In the genomic region with DNA sequence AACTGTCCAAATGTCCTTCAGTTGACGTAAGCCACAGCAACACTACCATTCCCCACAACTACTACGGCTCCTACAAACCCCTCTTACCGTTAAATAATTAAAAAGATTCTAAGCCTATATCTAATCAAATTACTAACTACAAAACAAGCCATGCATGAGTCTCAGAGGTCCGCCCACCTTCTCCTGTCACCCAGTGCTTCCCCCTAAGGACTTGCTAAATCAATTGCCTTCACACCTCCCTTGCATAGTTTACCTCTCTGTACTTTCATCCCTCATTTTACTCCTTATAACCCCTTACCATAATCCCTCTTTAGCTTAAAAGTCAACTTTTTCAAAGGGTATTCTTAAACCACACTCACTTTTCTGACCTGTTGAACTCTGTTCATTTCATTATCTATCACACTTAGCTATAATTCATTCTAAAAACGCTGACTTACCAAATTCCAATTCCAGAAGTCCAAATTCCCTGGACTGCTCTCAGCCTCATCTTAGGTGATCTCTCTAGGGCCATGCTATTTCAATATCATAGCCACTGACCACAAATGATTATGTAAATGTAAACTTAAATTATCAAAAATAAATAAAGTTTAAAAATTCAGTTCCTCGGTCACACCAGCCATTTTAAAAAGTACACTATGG, we compare ENCODE assay signal across 32 cellular contexts.
"Had no signal": no experiment of that assay in that cellular context is flagged by ENCODE, and none has a peak within 500 bp of the region (broad histone marks: within the 10 kb centered on the region; RNA-seq: fewer than 3 reads in every experiment).

No MANE protein-coding gene starts in this region.

- H3K27ac ChIP-seq: brain microvascular endothelial cell, SJCRH30, SK-N-MC, WERI-Rb-1 had no signal

- H3K27me3 ChIP-seq: brain microvascular endothelial cell, MG63, SJCRH30 had no signal

- DNase-seq: activated CD4-positive, alpha-beta T cell treated with anti-CD3 and anti-CD28 coated beads, Interleukin-2, amount 10 ng/mL, durations not matched to agents 24 days and 14 days; activated CD4-positive, alpha-beta T cell treated with anti-CD3 and anti-CD28 coated beads, Interleukin-2, amount 50 U/mL, for 4 hours; activated CD8-positive, alpha-beta T cell treated with anti-CD3 and anti-CD28 coated beads for 36 hours; activated effector memory CD4-positive, alpha-beta T cell treated with anti-CD3 and anti-CD28 coated beads, Interleukin-2, amount 50 U/mL, for 16 hours; activated naive CD4-positive, alpha-beta T cell; activated naive CD4-positive, alpha-beta T cell treated with anti-CD3 and anti-CD28 coated beads, Interleukin-2, amount 50 U/mL, for 16 hours; activated naive CD8-positive, alpha-beta T cell treated with anti-CD3 and anti-CD28 coated beads for 36 hours; activated T-cell treated with anti-CD3 and anti-CD28 coated beads, Interleukin-2, amount 50 U/mL, for 1 hour; activated T-cell treated with anti-CD3 and anti-CD28 coated beads, Interleukin-2, amount 50 U/mL, for 72 hours; amniotic stem cell; aorta; brain microvascular endothelial cell; central memory CD4-positive, alpha-beta T cell; MG63; NCI-H1092; NCI-H1417; NCI-H146; NCI-H187; NCI-H2081; NCI-H2171 treated with DMSO at 0.1 percent for 48 hours; NCI-H2227 treated with DMSO at 0.1 percent for 48 hours; NCI-H446; NCI-H510A treated with DMSO at 0.1 percent for 48 hours; NCI-H526 treated with DMSO at 0.1 percent for 48 hours; NCI-H774; SHP77; SJCRH30; T1000; WERI-Rb-1 had no signal

- H3K36me3 ChIP-seq: brain microvascular endothelial cell, WERI-Rb-1 had no signal

- H3K9me3 ChIP-seq: MG63, SJCRH30 had no signal

- H3K4me1 ChIP-seq: SJCRH30 had no signal

- H3K4me3 ChIP-seq: MG63, SJCRH30, SK-N-MC had no signal

- ATAC-seq: activated CD8-positive, alpha-beta T cell treated with anti-CD3 and anti-CD28 coated beads for 36 hours; activated T-cell treated with anti-CD3 and anti-CD28 coated beads, Interleukin-2, amount 50 U/mL, for 72 hours; activated T-helper 17 cell treated with anti-CD3 and anti-CD28 coated beads, Interleukin-2, amount 50 U/mL, for 72 hours; Panc1 had no signal
